9 cellular contexts compared by ENCODE assay signal in the genomic region with DNA sequence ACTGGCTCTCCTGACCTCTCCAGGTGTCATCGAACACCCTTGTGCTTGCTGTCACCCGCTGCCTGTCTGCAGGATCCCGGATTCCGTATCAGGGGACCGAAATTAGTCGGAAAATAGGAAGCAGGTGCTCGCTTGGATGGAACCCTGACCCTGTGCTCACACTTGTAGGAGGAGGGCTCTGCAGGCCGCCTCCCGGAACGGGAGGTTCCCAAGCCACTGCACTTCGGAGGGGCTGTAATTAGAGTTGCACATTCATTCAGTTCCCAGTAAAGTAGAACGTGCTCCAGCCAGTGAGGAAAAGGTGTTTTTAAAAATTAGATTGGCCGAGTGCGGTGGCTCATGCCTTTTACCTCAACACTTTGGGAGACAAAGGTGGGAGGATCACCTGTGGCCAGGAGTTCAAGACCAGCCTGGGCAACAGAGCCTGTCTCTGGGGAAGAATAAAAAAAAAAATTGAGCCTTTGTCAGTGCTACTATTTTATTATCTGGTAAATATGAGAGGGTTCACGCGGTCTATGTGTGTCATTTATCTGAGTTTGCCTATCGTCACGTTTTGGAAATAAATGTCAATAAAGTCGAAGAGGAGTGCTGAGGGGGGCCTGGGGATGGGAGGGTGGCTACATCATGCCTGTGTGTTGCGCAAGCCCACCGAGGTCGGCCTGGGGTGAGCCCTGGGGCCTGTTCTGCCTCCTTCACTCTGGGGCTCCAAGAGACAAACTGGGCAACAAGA. TPM values are rescaled to one million over a fixed set of nuclear protein-coding genes. Genes with fewer than 3 reads are reported as not detected.
A peak's percentile ranks its signal among the peaks of the same experiment; 100 is the strongest.
DNase-seq lines count a peak whose midpoint lies in the region; ATAC-seq, FAIRE-seq and TF ChIP-seq lines count a peak whose summit lies in the region.
"Had no signal": no experiment of that assay in that cellular context is flagged by ENCODE, and none has a peak within 500 bp of the region (broad histone marks: within the 10 kb centered on the region; RNA-seq: fewer than 3 reads in every experiment).

No MANE protein-coding gene starts in this region.

- in situ Hi-C loops in K562 (cut with MboI), result no loop called here

- peak; percentile 90 for TF ChIP-seq POLR2A in K562 (conservative IDR thresholded peaks at IDR 0.05)

- peak in 1 of 2 experiments; percentile 9; a peak in 1 of 4 replicates for TF ChIP-seq RAD21 in K562 (CRISPR knock-in tag; conservative IDR thresholded peaks at IDR 0.05 in 1 of 2, IDR thresholded peaks at IDR 0.05 in 1 of 2)

- no peaks in the 10 kb centered on the region for H3K9me1 ChIP-seq in K562 (ENCODE audit: control insufficient read depth, insufficient read depth, low read length)

- CTCF ChIA-PET in K562 (lab: Yijun Ruan, JAX; ENCODE audit: low intra/inter-chr PET ratio), result no interaction called here

- ATAC-seq in K562 (peak; percentile 88), GM21526 (IDR thresholded peaks at IDR 0.05; ENCODE audit: low FRiP score, unreplicated experiment) (no peak), HG02981 (IDR thresholded peaks at IDR 0.05; ENCODE audit: unreplicated experiment) (no peak)

- H3K27me3 ChIP-seq in GM06990 (replicated peaks; ENCODE audit: control insufficient read depth, insufficient read depth, low read length) (no peaks in the 10 kb centered on the region), K562 (ENCODE audit: control insufficient read depth in 2 of 2, insufficient read depth in 2 of 2, low read length in 2 of 2) (no peaks in the 10 kb centered on the region), kidney epithelial cell (ENCODE audit: control insufficient read depth, insufficient read depth, low read length) (no peaks in the 10 kb centered on the region)
- H3K27me3 ChIP-seq: cardiac muscle cell had no signal

- BruUV-seq in K562 (replicated peaks; lab: Mats Ljungman, UMichigan), result TSS peak; percentile 81

- peaks cover 7 to 43% of the 10 kb centered on the region in 2 experiments; a peak in 4 of 5 replicates for H3K4me1 ChIP-seq in K562 (replicated peaks in 1 of 2; ENCODE audit: control insufficient read depth in 2 of 2, insufficient read depth in 2 of 2, low read length in 2 of 2)

- H3K36me3 ChIP-seq in GM06990 (ENCODE audit: control insufficient read depth, insufficient read depth, low read length), result no peaks in the 10 kb centered on the region
- H3K36me3 ChIP-seq in K562 (ENCODE audit: control insufficient read depth, insufficient read depth, low read length), result peaks cover 5% of the 10 kb centered on the region; the same call in 1 of the 3 replicates
- no peaks in the 10 kb centered on the region for H3K36me3 ChIP-seq in kidney epithelial cell (ENCODE audit: control insufficient read depth, insufficient read depth, low read length)
- H3K36me3 ChIP-seq: cardiac muscle cell had no signal

- 6% methylated on average over 22 of the region's 22 CpGs for WGBS in K562 (ENCODE audit: insufficient coverage, low coverage, missing lambda C conversion rate)

- peak overlapping the region; percentile 88 for H3K4me2 ChIP-seq in K562 (ENCODE audit: insufficient read depth, low read length)

- no peaks in the 10 kb centered on the region for H4K20me1 ChIP-seq in K562 (replicated peaks; ENCODE audit: control insufficient read depth, insufficient read depth, low read length)

- peak; percentile 92 for FAIRE-seq in K562 (lab: Jason Lieb, UNC)

- intact Hi-C loops in K562 (cut with micrococcal nuclease), result no loop called here

- POLR2A ChIA-PET in K562 (lab: Yijun Ruan, JAX), result no interaction called here

- TF ChIP-seq EP300 in K562 (IDR thresholded peaks at IDR 0.05; ENCODE audit: low read length), result peak; percentile 62

- DNase-seq in GM06990 (ENCODE audit: extremely low read depth, insufficient read length) (peak; percentile 78), NCI-H128 (lab: John Stamatoyannopoulos, UW; ENCODE audit: unreplicated experiment) (peak; percentile 60), SKM-1 treated with dmso at 0.1 percent for 144 hours (lab: John Stamatoyannopoulos, UW; ENCODE audit: unreplicated experiment) (peak; percentile 69), K562 (ENCODE audit: extremely low read depth in 1 of 4, low spot score in 3 of 4) (peak; percentile 44 to 91 (median 60)), kidney epithelial cell (ENCODE audit: low read depth) (no peak)
- DNase-seq in stimulated activated CD4-positive, alpha-beta T cell treated with anti-CD3 and anti-CD28 coated beads, Interleukin-12 subunit alpha, Interleukin-12 subunit beta, amount 100 ng/mL, for 48 hours (ENCODE audit: low read depth in 2 of 3, low spot score in 1 of 3), result peak; percentile 65 to 77 (median 73)

- H3K9me3 ChIP-seq in K562 (replicated peaks; ENCODE audit: control insufficient read depth, insufficient read depth, low read depth, low read length), result no peaks in the 10 kb centered on the region

- peak overlapping the region; percentile 80 for H3K27ac ChIP-seq in K562 (ENCODE audit: extremely low read depth, low read depth, low read length)
- H3K27ac ChIP-seq: cardiac muscle cell had no signal

- H3K79me2 ChIP-seq in K562 (ENCODE audit: control insufficient read depth, insufficient read depth, low read length), result peaks cover 49% of the 10 kb centered on the region

- peak overlapping the region; percentile 73 for H2AFZ ChIP-seq in K562 (ENCODE audit: low read depth, low read length)

- H3K4me3 ChIP-seq in GM06990 (replicated peaks; ENCODE audit: low read depth, low read length), result peak overlapping the region; percentile 95
- peak overlapping the region; percentile 99 for H3K4me3 ChIP-seq in K562
- H3K4me3 ChIP-seq in kidney epithelial cell (ENCODE audit: low read depth, low read length), result peak overlapping the region; percentile 99

- H3K9ac ChIP-seq in K562 (ENCODE audit: insufficient read depth in 1 of 2, low read depth in 2 of 2, low read length in 2 of 2), result peak overlapping the region; percentile 81 to 99

- TF ChIP-seq CTCF in GM06990 (IDR thresholded peaks at IDR 0.05; ENCODE audit: insufficient read depth, low read length, poor library complexity, severe bottlenecking) (no peak), K562 (IDR thresholded peaks at IDR 0.05 in 2 of 3, conservative IDR thresholded peaks at IDR 0.05 in 1 of 3; ENCODE audit: insufficient read depth in 2 of 3, low read depth in 1 of 3, low read length in 3 of 3) (no peak), kidney epithelial cell (IDR thresholded peaks at IDR 0.05; ENCODE audit: insufficient read depth, low read length, poor library complexity, severe bottlenecking) (no peak)

RNA-seq across cellular contexts. Expression of a gene that starts 1.5 kb away (rescaled TPM):
- total RNA-seq in K562 (2011; cell fraction: chromatin; rRNA removed; ENCODE audit: low replicate concordance), result 8.8 and 18.6 TPM in 2 replicates
- total RNA-seq in K562 (2011; cell fraction: nucleolus; rRNA removed), result 13.2 and 13.8 TPM in 2 replicates
- 10.0 and 10.4 TPM in 2 replicates for total RNA-seq in K562 (2011; cell fraction: nucleoplasm; rRNA removed)
- total RNA-seq in K562 (2014; rRNA removed) (10.2 and 11.5 TPM in 2 replicates), K562 (2014; rRNA removed; fragmentation: Illumina TruSeq; extraction: Trizol) (2.6 and 2.8 TPM in 2 replicates), K562 (2015; rRNA removed; fragmentation: Illumina TruSeq; extraction: Trizol) (5.2 and 5.5 TPM in 2 replicates), K562 (2021) (11.5 and 13.9 TPM in 2 replicates), kidney epithelial cell (14.4 and 17.7 TPM in 2 replicates)
- polyA plus RNA-seq in K562 (2011; rRNA removed) (7.4 and 8.1 TPM in 2 replicates), K562 (2014; fragmentation: Illumina TruSeq; extraction: Trizol) (6.3 and 8.8 TPM in 2 replicates), K562 (2014; fragmentation: Nextera tagmentation; extraction: Ambion mirVana) (under 1 TPM; 0.03 to 0.08 TPM), K562 (2014; rRNA removed) (8.4 and 8.5 TPM in 2 replicates)
- 8.1 and 14.6 TPM in 2 replicates for polyA plus RNA-seq in K562 (2011; cell fraction: cytosol; rRNA removed)
- 18.5 and 27.6 TPM in 2 replicates for polyA plus RNA-seq in K562 (2011; cell fraction: nucleus; rRNA removed)
- polyA plus RNA-seq in K562 (2012), result 8.0 and 9.6 TPM in 2 replicates
- 3.0 and 4.5 TPM in 2 replicates for polyA minus RNA-seq in K562 (2011; rRNA and poly(A)+ RNA removed)
- polyA minus RNA-seq in K562 (2011; cell fraction: cytosol; rRNA and poly(A)+ RNA removed), result 6.2 and 7.3 TPM in 2 replicates
- 4.3 and 4.4 TPM in 2 replicates for polyA minus RNA-seq in K562 (2011; cell fraction: nucleus; rRNA and poly(A)+ RNA removed)

RNA-seq across cellular contexts. Expression of a gene that starts 24.8 kb away (rescaled TPM):
- 14.9 and 42.3 TPM in 2 replicates for total RNA-seq in K562 (2011; cell fraction: chromatin; rRNA removed; ENCODE audit: low replicate concordance)
- total RNA-seq in K562 (2011; cell fraction: nucleolus; rRNA removed), result 45.7 and 51.0 TPM in 2 replicates
- total RNA-seq in K562 (2011; cell fraction: nucleoplasm; rRNA removed), result 22.8 and 23.8 TPM in 2 replicates
- total RNA-seq in K562 (2014; rRNA removed) (65.6 and 79.2 TPM in 2 replicates), K562 (2014; rRNA removed; fragmentation: Illumina TruSeq; extraction: Trizol) (6.8 and 8.8 TPM in 2 replicates), K562 (2015; rRNA removed; fragmentation: Illumina TruSeq; extraction: Trizol) (29.4 and 29.9 TPM in 2 replicates), K562 (2021) (50.2 and 52.4 TPM in 2 replicates), kidney epithelial cell (40.8 and 41.1 TPM in 2 replicates)
- polyA plus RNA-seq in K562 (2011; rRNA removed) (30.9 and 37.6 TPM in 2 replicates), K562 (2014; fragmentation: Illumina TruSeq; extraction: Trizol) (20.3 and 36.0 TPM in 2 replicates), K562 (2014; fragmentation: Nextera tagmentation; extraction: Ambion mirVana) (under 1 TPM; 0.70 to 0.85 TPM), K562 (2014; rRNA removed) (58.0 and 60.2 TPM in 2 replicates)
- 51.3 and 126 TPM in 2 replicates for polyA plus RNA-seq in K562 (2011; cell fraction: cytosol; rRNA removed)
- 98.8 and 152 TPM in 2 replicates for polyA plus RNA-seq in K562 (2011; cell fraction: nucleus; rRNA removed)
- 20.9 and 32.0 TPM in 2 replicates for polyA plus RNA-seq in K562 (2012)
- 4.9 and 7.8 TPM in 2 replicates for polyA minus RNA-seq in K562 (2011; rRNA and poly(A)+ RNA removed)
- polyA minus RNA-seq in K562 (2011; cell fraction: cytosol; rRNA and poly(A)+ RNA removed), result 17.1 and 19.4 TPM in 2 replicates
- 7.1 and 9.2 TPM in 2 replicates for polyA minus RNA-seq in K562 (2011; cell fraction: nucleus; rRNA and poly(A)+ RNA removed)

RNA-seq across cellular contexts. Expression of a gene that starts 29.7 kb away (rescaled TPM):
- total RNA-seq in K562 (2011; cell fraction: chromatin; rRNA removed; ENCODE audit: low replicate concordance), result 274 and 684 TPM in 2 replicates
- total RNA-seq in K562 (2011; cell fraction: nucleolus; rRNA removed), result 188 TPM in 2 replicates
- total RNA-seq in K562 (2011; cell fraction: nucleoplasm; rRNA removed), result 175 and 176 TPM in 2 replicates
- total RNA-seq in K562 (2014; rRNA removed) (27.7 and 32.0 TPM in 2 replicates), K562 (2014; rRNA removed; fragmentation: Illumina TruSeq; extraction: Trizol) (11.3 and 12.0 TPM in 2 replicates), K562 (2015; rRNA removed; fragmentation: Illumina TruSeq; extraction: Trizol) (14.0 and 15.4 TPM in 2 replicates), K562 (2021) (53.1 and 61.0 TPM in 2 replicates), kidney epithelial cell (18.6 and 30.7 TPM in 2 replicates)
- polyA plus RNA-seq in K562 (2011; rRNA removed) (25.2 and 34.3 TPM in 2 replicates), K562 (2014; fragmentation: Illumina TruSeq; extraction: Trizol) (17.9 and 20.1 TPM in 2 replicates), K562 (2014; fragmentation: Nextera tagmentation; extraction: Ambion mirVana) (under 1 TPM; 0.36 to 0.45 TPM), K562 (2014; rRNA removed) (31.8 and 35.7 TPM in 2 replicates)
- 10.0 and 23.6 TPM in 2 replicates for polyA plus RNA-seq in K562 (2011; cell fraction: cytosol; rRNA removed)
- 238 and 368 TPM in 2 replicates for polyA plus RNA-seq in K562 (2011; cell fraction: nucleus; rRNA removed)
- polyA plus RNA-seq in K562 (2012), result 10.8 and 25.1 TPM in 2 replicates
- 48.3 and 49.0 TPM in 2 replicates for polyA minus RNA-seq in K562 (2011; rRNA and poly(A)+ RNA removed)
- polyA minus RNA-seq in K562 (2011; cell fraction: cytosol; rRNA and poly(A)+ RNA removed), result 14.8 and 14.9 TPM in 2 replicates
- 63.7 and 84.3 TPM in 2 replicates for polyA minus RNA-seq in K562 (2011; cell fraction: nucleus; rRNA and poly(A)+ RNA removed)

RNA-seq across cellular contexts. Expression of a gene that starts 54.4 kb away (rescaled TPM):
- 12.0 and 57.7 TPM in 2 replicates for total RNA-seq in K562 (2011; cell fraction: chromatin; rRNA removed; ENCODE audit: low replicate concordance)
- total RNA-seq in K562 (2011; cell fraction: nucleolus; rRNA removed), result 46.8 and 60.9 TPM in 2 replicates
- 17.9 and 18.1 TPM in 2 replicates for total RNA-seq in K562 (2011; cell fraction: nucleoplasm; rRNA removed)
- total RNA-seq in K562 (2014; rRNA removed), result 5.0 and 5.9 TPM in 2 replicates
- 0.26 and 0.69 TPM in 2 replicates for total RNA-seq in K562 (2014; rRNA removed; fragmentation: Illumina TruSeq; extraction: Trizol)
- 2.4 and 3.5 TPM in 2 replicates for total RNA-seq in K562 (2015; rRNA removed; fragmentation: Illumina TruSeq; extraction: Trizol)
- 7.8 and 9.1 TPM in 2 replicates for total RNA-seq in K562 (2021)
- 3.3 and 3.5 TPM in 2 replicates for polyA plus RNA-seq in K562 (2011; rRNA removed)
- 1.7 and 5.6 TPM in 2 replicates for polyA plus RNA-seq in K562 (2011; cell fraction: cytosol; rRNA removed)
- 8.9 and 19.2 TPM in 2 replicates for polyA plus RNA-seq in K562 (2011; cell fraction: nucleus; rRNA removed)
- 4.9 and 15.0 TPM in 2 replicates for polyA plus RNA-seq in K562 (2012)
- polyA plus RNA-seq in K562 (2014; fragmentation: Illumina TruSeq; extraction: Trizol), result 2.3 and 3.5 TPM in 2 replicates
- under 1 TPM in 1 of 2 experiments, not detected in 1; 0.03 TPM for polyA plus RNA-seq in K562 (2014; fragmentation: Nextera tagmentation; extraction: Ambion mirVana)
- polyA plus RNA-seq in K562 (2014; rRNA removed), result 2.8 and 5.0 TPM in 2 replicates
- polyA minus RNA-seq in K562 (2011; rRNA and poly(A)+ RNA removed), result 2.3 and 6.2 TPM in 2 replicates
- polyA minus RNA-seq in K562 (2011; cell fraction: cytosol; rRNA and poly(A)+ RNA removed), result 7.4 and 13.1 TPM in 2 replicates
- polyA minus RNA-seq in K562 (2011; cell fraction: nucleus; rRNA and poly(A)+ RNA removed), result 15.1 and 18.3 TPM in 2 replicates
- total RNA-seq in kidney epithelial cell, result 69.2 and 85.2 TPM in 2 replicates
